ENCODE assay signal across 14 cellular contexts in the genomic region with DNA sequence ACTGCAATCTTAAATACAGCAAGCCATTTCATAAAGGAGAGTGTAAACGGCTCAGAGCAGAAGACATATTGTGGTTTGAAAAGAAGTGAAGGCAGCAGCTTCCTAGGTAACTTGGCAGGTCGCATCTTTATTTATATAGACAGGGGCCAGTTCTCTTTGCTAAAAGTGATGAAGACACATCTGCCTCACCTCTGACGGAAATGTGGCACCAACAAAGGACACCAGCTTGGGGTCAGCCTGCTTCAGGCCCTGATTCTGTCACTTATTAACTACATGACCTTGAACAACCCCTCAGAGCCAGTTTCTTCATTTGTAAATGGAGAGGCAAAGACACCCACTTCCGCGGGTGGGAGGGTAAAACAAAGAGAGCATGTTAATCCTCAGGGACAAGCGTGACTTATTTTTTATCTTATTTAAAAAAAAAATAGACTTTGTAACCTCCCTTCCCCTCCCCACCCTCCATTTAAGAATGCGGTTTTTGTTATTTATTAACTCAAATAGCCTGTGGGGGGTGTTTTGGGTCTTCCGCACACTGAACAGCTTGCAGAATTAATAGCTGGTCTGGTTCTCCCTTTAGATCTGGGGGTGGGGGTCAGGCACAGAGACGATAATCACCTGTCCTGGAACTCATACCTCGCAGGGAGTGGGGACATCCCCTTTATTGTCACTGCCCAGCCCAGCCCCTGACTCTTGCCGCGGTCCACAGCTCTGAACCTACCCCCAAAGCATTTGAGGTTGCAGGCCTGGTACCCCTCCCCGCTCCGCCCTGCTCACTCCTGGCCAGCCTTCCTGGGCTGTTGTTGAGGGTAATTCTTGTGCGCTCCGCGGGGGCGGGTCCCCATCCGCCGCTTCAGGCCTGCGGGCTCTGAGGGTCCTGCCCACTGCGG.
DNase-seq lines count a peak whose midpoint lies in the region; ATAC-seq, FAIRE-seq and TF ChIP-seq lines count a peak whose summit lies in the region.
"Had no signal": no experiment of that assay in that cellular context is flagged by ENCODE, and none has a peak within 500 bp of the region (broad histone marks: within the 10 kb centered on the region; RNA-seq: fewer than 3 reads in every experiment).

No MANE protein-coding gene starts in this region.

- H3K9me3 ChIP-seq in body of pancreas, result no peaks in the 10 kb centered on the region
- H3K9me3 ChIP-seq in small intestine (ENCODE audit: control insufficient read depth, low read depth), result no peaks in the 10 kb centered on the region
- H3K9me3 ChIP-seq: sigmoid colon had no signal

- intact Hi-C loops in body of pancreas (cut with DNase I), result no loop called here

- TF ChIP-seq CTCF in body of pancreas (IDR thresholded peaks at IDR 0.05), result no peak

- no peaks in the 10 kb centered on the region for H3K36me3 ChIP-seq in H7 (replicated peaks; ENCODE audit: control insufficient read depth, insufficient read depth, low read length)
- H3K36me3 ChIP-seq in body of pancreas (replicated peaks in 1 of 2; ENCODE audit: insufficient read depth in 1 of 2, low read depth in 2 of 2), result no peaks in the 10 kb centered on the region
- no peaks in the 10 kb centered on the region for H3K36me3 ChIP-seq in small intestine (ENCODE audit: control insufficient read depth in 2 of 2, insufficient read depth in 2 of 2, low read length in 2 of 2)
- H3K36me3 ChIP-seq: sigmoid colon had no signal

- H3K4me1 ChIP-seq in body of pancreas (peaks cover 65% of the 10 kb centered on the region), small intestine (ENCODE audit: control insufficient read depth in 2 of 2, insufficient read depth in 1 of 2, low read depth in 1 of 2, low read length in 1 of 2) (peaks cover 3 to 5% of the 10 kb centered on the region in 2 donors)

- no peak for FAIRE-seq in small intestine (lab: Jason Lieb, UNC)

- ATAC-seq in body of pancreas (peak; percentile 82), HG03108 (IDR thresholded peaks at IDR 0.05; ENCODE audit: unreplicated experiment) (no peak)
- ATAC-seq: naive thymus-derived CD4-positive, alpha-beta T cell; Right ventricle myocardium inferior had no signal

- H3K27me3 ChIP-seq in H7 (ENCODE audit: control insufficient read depth, insufficient read depth, low read length) (peaks cover 11% of the 10 kb centered on the region; the same call in 1 of the 2 replicates), body of pancreas (no peaks in the 10 kb centered on the region), small intestine (ENCODE audit: control insufficient read depth in 2 of 2, insufficient read depth in 2 of 2, low read length in 2 of 2) (no peaks in the 10 kb centered on the region)
- H3K27me3 ChIP-seq: sigmoid colon had no signal

- DNase-seq in H7 (peak; percentile 75), body of pancreas (peak; percentile 68 to 84 (median 74)), left kidney (ENCODE audit: low read depth, low spot score) (peak; percentile 70), small intestine (peak; percentile 54), NCI-H128 (lab: John Stamatoyannopoulos, UW; ENCODE audit: unreplicated experiment) (no peak), midbrain (lab: John Stamatoyannopoulos, UW) (no peak)
- no peak for DNase-seq in activated CD8-positive, alpha-beta memory T cell treated with anti-CD3 and anti-CD28 coated beads, Interleukin-2, amount 50 U/mL, for 4 hours
- DNase-seq: KG1; naive thymus-derived CD4-positive, alpha-beta T cell; NCI-H187 had no signal

- WGBS in body of pancreas, 2 donors, result 8 to 19% methylated on average over 21 to 22 of the region's 22 CpGs
- 10 to 47% (median 26%) methylated on average over 22 of the region's 22 CpGs for WGBS in small intestine, 3 donors

- H3K4me3 ChIP-seq in H7 (ENCODE audit: insufficient read depth, low read depth, low read length) (no peak overlapping the region), body of pancreas (no peak overlapping the region), small intestine (ENCODE audit: low read depth in 1 of 2, low read length in 2 of 2) (peak overlapping the region in 1 of 2 donors; percentile 31)

- no peak for TF ChIP-seq POLR2A in body of pancreas (IDR thresholded peaks at IDR 0.05)

- peak overlapping the region; percentile 86 to 89 (median 88) for H3K27ac ChIP-seq in body of pancreas
- no peak overlapping the region for H3K27ac ChIP-seq in small intestine (ENCODE audit: low read depth in 1 of 2, low read length in 1 of 2)
- H3K27ac ChIP-seq: epithelial cell of prostate, sigmoid colon had no signal

Comparison
In these comparisons a context has a peak if more than half of its experiments do, and no peak if none do; other contexts are left out.
1. DNase-seq: peak in H7 (single experiment), body of pancreas (4 of 4), left kidney (single experiment) and small intestine (single experiment); none in activated CD8-positive, alpha-beta memory T cell treated with anti-CD3 and anti-CD28 coated beads, Interleukin-2, amount 50 U/mL, for 4 hours (single experiment), NCI-H128 (single experiment) and midbrain (single experiment).
2. H3K27ac ChIP-seq: peak in body of pancreas (4 of 4); none in small intestine (0 of 2).